In genomic region chr11:131764126-131764525, GRCh38 we compare ENCODE assay signal across 20 cellular contexts.
DNase-seq lines count a peak whose midpoint lies in the region; ATAC-seq, FAIRE-seq and TF ChIP-seq lines count a peak whose summit lies in the region.
"Had no signal": no experiment of that assay in that cellular context is flagged by ENCODE, and none has a peak within 500 bp of the region (broad histone marks: within the 10 kb centered on the region; RNA-seq: fewer than 3 reads in every experiment).

No MANE protein-coding gene starts in this region.

- no peak for FAIRE-seq in GM12891 (lab: Jason Lieb, UNC)
- FAIRE-seq: A204.1, D721Med, GM12878, GM18507, GM19239 had no signal

- no peak for ATAC-seq in GM18505 (IDR thresholded peaks at IDR 0.05; ENCODE audit: unreplicated experiment)
- ATAC-seq in GM18868 (IDR thresholded peaks at IDR 0.05; ENCODE audit: unreplicated experiment), result no peak
- ATAC-seq: GM12878 had no signal

- DNase-seq in NCI-H69 (lab: John Stamatoyannopoulos, UW) (peak; percentile 98), cerebellar nuclear complex (lab: John Stamatoyannopoulos, UW) (peak; percentile 38 to 79), GM12891 (ENCODE audit: insufficient read length, low spot score) (no peak)
- DNase-seq: 8988T; ACHN; BE2C; Calu3; CD4-positive, alpha-beta memory T cell; CD4-positive, CD25-positive, alpha-beta regulatory T cell; CD8-positive, alpha-beta memory T cell; COR-L47; DMS79 treated with DMSO at 0.1 percent for 48 hours; GDM1 had no signal

- TF ChIP-seq POLR2A in GM12891 (IDR thresholded peaks at IDR 0.05; ENCODE audit: low read depth, low read length) (no peak), GM18505 (IDR thresholded peaks at IDR 0.05; ENCODE audit: borderline replicate concordance, extremely low read depth, insufficient read depth, insufficient read length) (no peak)

TF ChIP-seq in GM12891, 5 proteins besides CTCF, POLR2A, EP300 and RAD21:
- TF ChIP-seq POU2F2 (IDR thresholded peaks at IDR 0.05; ENCODE audit: low read depth, low read length) (no peak), PAX5 (IDR thresholded peaks at IDR 0.05; ENCODE audit: insufficient read depth, low read length, severe bottlenecking) (no peak), SPI1 (IDR thresholded peaks at IDR 0.05; ENCODE audit: low read depth, low read length) (no peak)
